Comparison of ENCODE assay signal across 20 cellular contexts in the genomic region with DNA sequence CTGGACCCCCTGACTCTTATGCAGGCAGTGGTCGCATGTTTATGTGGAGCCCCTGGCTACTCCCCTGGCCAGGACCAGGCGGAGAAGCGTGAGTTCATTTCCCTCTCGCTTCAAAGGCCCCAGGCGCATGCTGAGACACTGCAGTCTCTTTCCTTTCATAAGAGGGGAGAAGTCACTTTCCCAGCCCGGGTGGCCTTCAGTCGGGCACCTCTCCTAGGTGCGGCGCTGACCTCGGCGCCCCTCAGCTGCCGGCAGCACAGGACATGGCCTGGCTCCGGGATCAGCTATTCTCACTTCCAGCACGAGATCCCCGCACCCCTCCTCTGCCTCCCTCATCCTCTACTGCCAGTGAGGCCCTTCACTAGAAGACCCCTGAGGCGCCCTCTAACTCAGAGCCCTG.
DNase-seq lines count a peak whose midpoint lies in the region; TF ChIP-seq lines count a peak whose summit lies in the region.
"Had no signal": no experiment of that assay in that cellular context is flagged by ENCODE, and none has a peak within 500 bp of the region (broad histone marks: within the 10 kb centered on the region; RNA-seq: fewer than 3 reads in every experiment).

No MANE protein-coding gene starts in this region.

- no peak overlapping the region for H3K9ac ChIP-seq in neuronal stem cell (ENCODE audit: low read depth, low read length, poor library complexity)
- H3K9ac ChIP-seq: BLaER1 treated with 17β-estradiol and CSF1 and Interleukin-3, amounts not matched to agents 10 nM and 100 nM had no signal

- no peak overlapping the region for H2BK15ac ChIP-seq in neuronal stem cell (ENCODE audit: low read length)

- H3K14ac ChIP-seq in neuronal stem cell (ENCODE audit: low read length), result peak overlapping the region; percentile 9

- peaks cover 0 to 3% (median 0%) of the 10 kb centered on the region in 3 experiments for H3K27me3 ChIP-seq in neuronal stem cell (ENCODE audit: control insufficient read depth in 3 of 3, insufficient read depth in 3 of 3, low read depth in 1 of 3, low read length in 3 of 3)
- no peaks in the 10 kb centered on the region for H3K27me3 ChIP-seq in thyroid gland
- no peaks in the 10 kb centered on the region for H3K27me3 ChIP-seq in Peyer's patch
- H3K27me3 ChIP-seq: BLaER1 treated with 17β-estradiol and CSF1 and Interleukin-3, amounts not matched to agents 10 nM and 100 nM had no signal

- no peak overlapping the region for H3K4me3 Mint-ChIP-seq in glutamatergic neuron (ENCODE audit: unreplicated experiment)
- H3K4me3 Mint-ChIP-seq in endothelial cell (ENCODE audit: unreplicated experiment), result no peak overlapping the region
- H3K4me3 Mint-ChIP-seq: B cell; CD4-positive, alpha-beta T cell; CD8-positive, alpha-beta T cell had no signal

- H3K4me3 ChIP-seq in coronary artery (no peak overlapping the region), neuronal stem cell (ENCODE audit: low read length in 2 of 2) (no peak overlapping the region), thyroid gland (replicated peaks in 1 of 3) (no peak overlapping the region), Peyer's patch (no peak overlapping the region)
- H3K4me3 ChIP-seq: A549; BLaER1 treated with 17β-estradiol and CSF1 and Interleukin-3, amounts not matched to agents 10 nM and 100 nM had no signal

- no peak overlapping the region for H2BK12ac ChIP-seq in neuronal stem cell (ENCODE audit: low read length)

- TF ChIP-seq POLR2A in thyroid gland (IDR thresholded peaks at IDR 0.05), result no peak
- no peak for TF ChIP-seq POLR2A in Peyer's patch (IDR thresholded peaks at IDR 0.05)

- H3K27me3 Mint-ChIP-seq in glutamatergic neuron (ENCODE audit: unreplicated experiment) (no peaks in the 10 kb centered on the region), endothelial cell (ENCODE audit: unreplicated experiment) (no peaks in the 10 kb centered on the region)
- H3K27me3 Mint-ChIP-seq: CD4-positive, alpha-beta T cell had no signal

- DNase-seq in activated CD8-positive, alpha-beta memory T cell treated with anti-CD3 and anti-CD28 coated beads for 24 hours, result peak; percentile 21
- DNase-seq in activated CD8-positive, alpha-beta memory T cell treated with anti-CD3 and anti-CD28 coated beads, Interleukin-2, amount 50 U/mL, for 4 hours, result no peak
- DNase-seq in coronary artery (ENCODE audit: low spot score) (peak; percentile 40), neuronal stem cell (ENCODE audit: low spot score) (no peak), thyroid gland (no peak), glutamatergic neuron (no peak), Peyer's patch (no peak), endothelial cell (ENCODE audit: low spot score) (no peak)
- DNase-seq: AML-193; Caco-2; Calu3; CD4-positive, alpha-beta T cell; CD8-positive, alpha-beta T cell; DMS79 treated with DMSO at 0.1 percent for 48 hours; GF-D8 had no signal

- no peak overlapping the region for H2AK5ac ChIP-seq in neuronal stem cell (ENCODE audit: low read depth, low read length)

- intact Hi-C loops in thyroid gland (cut with DNase I), result no loop called here

- H3K23ac ChIP-seq in neuronal stem cell (ENCODE audit: low read depth, low read length, poor library complexity), result peak overlapping the region; percentile 87

- H3K4me1 Mint-ChIP-seq in glutamatergic neuron (ENCODE audit: low read depth, unreplicated experiment) (peaks cover 4% of the 10 kb centered on the region), endothelial cell (ENCODE audit: unreplicated experiment) (peaks cover 3% of the 10 kb centered on the region)
- H3K4me1 Mint-ChIP-seq: B cell had no signal

- H2BK120ac ChIP-seq in neuronal stem cell (ENCODE audit: low read depth, low read length), result no peak overlapping the region

- WGBS in neuronal stem cell (ENCODE audit: extremely low coverage in 2 of 2, insufficient read length in 2 of 2, insufficient replicate concordance in 1 of 2), 2 donors, result no CpG with 5 or more reads among the region's 16 CpGs
- 81 to 91% methylated on average over 16 of the region's 16 CpGs for WGBS in thyroid gland, 2 donors

- H3K18ac ChIP-seq in neuronal stem cell (ENCODE audit: low read length), result peak overlapping the region; percentile 35

- no peaks in the 10 kb centered on the region for H3K36me3 ChIP-seq in neuronal stem cell (replicated peaks in 1 of 2; ENCODE audit: control insufficient read depth in 2 of 2, insufficient read depth in 2 of 2, low read length in 2 of 2)
- no peaks in the 10 kb centered on the region for H3K36me3 ChIP-seq in thyroid gland
- no peaks in the 10 kb centered on the region for H3K36me3 ChIP-seq in Peyer's patch
- H3K36me3 ChIP-seq: BLaER1 treated with 17β-estradiol and CSF1 and Interleukin-3, amounts not matched to agents 10 nM and 100 nM had no signal

- H3K27ac Mint-ChIP-seq in glutamatergic neuron (ENCODE audit: unreplicated experiment) (no peak overlapping the region), endothelial cell (ENCODE audit: unreplicated experiment) (no peak overlapping the region)
- H3K27ac Mint-ChIP-seq: B cell; CD4-positive, alpha-beta T cell; CD8-positive, alpha-beta T cell had no signal

- H3K4me2 ChIP-seq in neuronal stem cell (ENCODE audit: insufficient read depth, low read length, poor library complexity, severe bottlenecking), result no peak overlapping the region
- H3K4me2 ChIP-seq: A549; BLaER1 treated with 17β-estradiol and CSF1 and Interleukin-3, amounts not matched to agents 10 nM and 100 nM had no signal

- no peak overlapping the region for H4K91ac ChIP-seq in neuronal stem cell (ENCODE audit: low read depth, low read length, poor library complexity)

- H3K4ac ChIP-seq in neuronal stem cell (ENCODE audit: low read length), result no peak overlapping the region

- TF ChIP-seq CTCF in coronary artery (IDR thresholded peaks at IDR 0.05) (no peak), thyroid gland (IDR thresholded peaks at IDR 0.05) (no peak), glutamatergic neuron (IDR thresholded peaks at IDR 0.05; ENCODE audit: partially characterized antibody, unreplicated experiment) (no peak), Peyer's patch (IDR thresholded peaks at IDR 0.05) (no peak), endothelial cell (IDR thresholded peaks at IDR 0.05; ENCODE audit: unreplicated experiment) (no peak)

- H3K79me1 ChIP-seq in neuronal stem cell (ENCODE audit: low read depth, low read length), result no peaks in the 10 kb centered on the region

- no peak overlapping the region for H2AFZ ChIP-seq in neuronal stem cell (ENCODE audit: low read length)

- H3K36me3 Mint-ChIP-seq in glutamatergic neuron (ENCODE audit: unreplicated experiment), result no peaks in the 10 kb centered on the region
- H3K36me3 Mint-ChIP-seq in endothelial cell (ENCODE audit: low read depth, unreplicated experiment), result no peaks in the 10 kb centered on the region
- H3K36me3 Mint-ChIP-seq: CD8-positive, alpha-beta T cell had no signal

- H3K9me3 Mint-ChIP-seq in glutamatergic neuron (ENCODE audit: unreplicated experiment) (no peaks in the 10 kb centered on the region), endothelial cell (ENCODE audit: unreplicated experiment) (no peaks in the 10 kb centered on the region)
- H3K9me3 Mint-ChIP-seq: CD4-positive, alpha-beta T cell; CD8-positive, alpha-beta T cell had no signal

- no peak overlapping the region for H2BK5ac ChIP-seq in neuronal stem cell (ENCODE audit: low read length)

- H3K27ac ChIP-seq in coronary artery (no peak overlapping the region), neuronal stem cell (replicated peaks; ENCODE audit: low read length) (no peak overlapping the region), thyroid gland (peak overlapping the region in 2 of 3 donors; percentile 83 to 93), Peyer's patch (no peak overlapping the region)
- H3K27ac ChIP-seq: 22Rv1; A549; BLaER1 treated with 17β-estradiol and CSF1 and Interleukin-3, amounts not matched to agents 10 nM and 100 nM; C4-2B had no signal

- no peak overlapping the region for H4K8ac ChIP-seq in neuronal stem cell (ENCODE audit: low read depth, low read length)

- H3K4me1 ChIP-seq in neuronal stem cell (ENCODE audit: control insufficient read depth in 2 of 2, insufficient read depth in 1 of 2, low read depth in 1 of 2, low read length in 2 of 2) (peaks cover 0 to 5% of the 10 kb centered on the region in 2 donors), thyroid gland (peaks cover 7 to 21% of the 10 kb centered on the region in 2 donors), Peyer's patch (no peaks in the 10 kb centered on the region)
- H3K4me1 ChIP-seq: A549, Caco-2 had no signal

- H3K9me3 ChIP-seq in neuronal stem cell (replicated peaks in 1 of 2; ENCODE audit: control insufficient read depth in 2 of 2, insufficient read depth in 1 of 2, low read depth in 1 of 2, low read length in 2 of 2) (no peaks in the 10 kb centered on the region), thyroid gland (no peaks in the 10 kb centered on the region), Peyer's patch (no peaks in the 10 kb centered on the region)
- H3K9me3 ChIP-seq: A549; BLaER1 treated with 17β-estradiol and CSF1 and Interleukin-3, amounts not matched to agents 10 nM and 100 nM; Caco-2 had no signal

Comparison
In these comparisons a context has a peak if more than half of its experiments do, and no peak if none do; other contexts are left out.
1. DNase-seq: peak in activated CD8-positive, alpha-beta memory T cell treated with anti-CD3 and anti-CD28 coated beads for 24 hours (single experiment) and coronary artery (single experiment); none in activated CD8-positive, alpha-beta memory T cell treated with anti-CD3 and anti-CD28 coated beads, Interleukin-2, amount 50 U/mL, for 4 hours (single experiment), neuronal stem cell (single experiment), thyroid gland (0 of 2), glutamatergic neuron (single experiment), Peyer's patch (0 of 3) and endothelial cell (single experiment).
2. H3K27ac ChIP-seq: peak in thyroid gland (2 of 3); none in coronary artery (0 of 2), neuronal stem cell (single experiment) and Peyer's patch (0 of 4).